1 cellular context compared by ENCODE assay signal in the genomic region with DNA sequence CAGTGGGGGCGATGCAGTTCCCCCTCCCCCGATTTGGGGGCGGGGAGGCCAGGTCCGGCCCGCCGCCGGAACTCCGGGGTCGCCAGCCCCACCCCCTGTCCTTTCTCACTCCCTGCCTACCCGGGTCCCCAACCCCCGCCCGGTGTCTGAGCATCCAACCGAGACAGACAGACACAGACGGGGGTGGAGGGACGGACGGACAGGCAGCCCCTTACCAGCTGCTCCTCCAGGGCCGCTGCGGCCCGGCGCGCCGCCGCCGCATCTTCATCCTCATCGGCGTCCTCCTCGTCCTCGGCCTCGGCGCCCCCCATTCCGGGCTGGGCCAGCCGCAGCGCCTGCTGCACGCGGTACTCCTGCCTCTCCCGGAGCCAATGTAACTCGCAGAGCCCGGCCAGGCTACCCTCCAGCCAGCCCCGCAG.
TF ChIP-seq lines count a peak whose summit lies in the region.

No MANE protein-coding gene starts in this region.

TF ChIP-seq in K562, 482 proteins besides CTCF, POLR2A, EP300 and RAD21 (continued from another document):
- TF ChIP-seq SIN3A (IDR thresholded peaks at IDR 0.05; ENCODE audit: borderline replicate concordance in 2 of 2, control insufficient read depth in 1 of 2, low read depth in 2 of 2, low read length in 2 of 2): peak in 1 of 2 experiments; percentile 59; a peak in 1 of 4 replicates
TF ChIP-seq in K562: peak in this region for 19.
